1 cellular context compared by ENCODE assay signal in genomic region chr5:124712724-124713305, GRCh38.
A peak's percentile ranks its signal among the peaks of the same experiment; 100 is the strongest.
TF ChIP-seq lines count a peak whose summit lies in the region.

No MANE protein-coding gene starts in this region.

TF ChIP-seq in K562, 482 proteins besides CTCF, POLR2A, EP300 and RAD21 (continues in another document):
- TF ChIP-seq SOX6 (IDR thresholded peaks at IDR 0.05) (no peak), BRD4 (IDR thresholded peaks at IDR 0.05) (no peak), MCM3 (IDR thresholded peaks at IDR 0.05) (no peak), POLR2H (tag; IDR thresholded peaks at IDR 0.05; ENCODE audit: low read depth) (no peak), ZNF589 (CRISPR knock-in tag; IDR thresholded peaks at IDR 0.05; ENCODE audit: low read depth) (no peak), SREBF2 (CRISPR knock-in tag; IDR thresholded peaks at IDR 0.05) (no peak), SREBF1 (IDR thresholded peaks at IDR 0.05; ENCODE audit: borderline replicate concordance, low read depth, low read length) (no peak), POU5F1 (IDR thresholded peaks at IDR 0.05; ENCODE audit: borderline replicate concordance, low read depth, low read length, partially characterized antibody) (no peak), HEY1 (CRISPR knock-in tag; IDR thresholded peaks at IDR 0.05; ENCODE audit: borderline replicate concordance) (no peak), CLOCK (CRISPR knock-in tag; IDR thresholded peaks at IDR 0.05; ENCODE audit: borderline replicate concordance) (no peak), L3MBTL2 (IDR thresholded peaks at IDR 0.05) (peak; percentile 36; the same call in 1 of the 2 replicates), NFE2 (IDR thresholded peaks at IDR 0.05; ENCODE audit: low read depth) (peak; percentile 45; the same call in 1 of the 2 replicates), ZNF445 (CRISPR knock-in tag; IDR thresholded peaks at IDR 0.05; ENCODE audit: low read depth) (no peak), PURB (CRISPR knock-in tag; IDR thresholded peaks at IDR 0.05; ENCODE audit: low read depth) (no peak), SAFB2 (IDR thresholded peaks at IDR 0.05; ENCODE audit: borderline replicate concordance, low read depth, low read length, severe bottlenecking) (no peak), HIVEP1 (CRISPR knock-in tag; IDR thresholded peaks at IDR 0.05) (no peak), ZHX1 (conservative IDR thresholded peaks at IDR 0.05; ENCODE audit: low read length) (no peak), NCOA6 (IDR thresholded peaks at IDR 0.05) (no peak), EZH2 (IDR thresholded peaks at IDR 0.05; ENCODE audit: borderline replicate concordance, low read depth, low read length) (no peak), SP1 (CRISPR knock-in tag; IDR thresholded peaks at IDR 0.05) (no peak), TAF1 (IDR thresholded peaks at IDR 0.05; ENCODE audit: control insufficient read depth, extremely low read depth, insufficient read depth, low read length, severe bottlenecking) (no peak), RBM17 (IDR thresholded peaks at IDR 0.05; ENCODE audit: borderline replicate concordance, low read depth, low read length) (no peak), LARP7 (IDR thresholded peaks at IDR 0.05) (no peak), FOXA3 (CRISPR knock-in tag; conservative IDR thresholded peaks at IDR 0.05 in 1 of 2, IDR thresholded peaks at IDR 0.05 in 1 of 2) (no peak), HLTF (IDR thresholded peaks at IDR 0.05) (no peak), BHLHE40 (IDR thresholded peaks at IDR 0.05; ENCODE audit: low read length) (no peak), ATF6 (CRISPR knock-in tag; IDR thresholded peaks at IDR 0.05) (no peak), MTA3 (IDR thresholded peaks at IDR 0.05; ENCODE audit: borderline replicate concordance) (no peak), JUN (IDR thresholded peaks at IDR 0.05; ENCODE audit: borderline replicate concordance, low read depth, low read length) (0 out of 2 replicates have a peak, but pooled peaks have one; percentile 32), JUN (CRISPR knock-in tag; IDR thresholded peaks at IDR 0.05; ENCODE audit: borderline replicate concordance) (no peak), ARID1B (IDR thresholded peaks at IDR 0.05) (peak; percentile 43), HCFC1 (IDR thresholded peaks at IDR 0.05; ENCODE audit: low read depth, low read length) (no peak), HNRNPL (IDR thresholded peaks at IDR 0.05; ENCODE audit: low read depth, low read length) (no peak), RNF219 (CRISPR knock-in tag; IDR thresholded peaks at IDR 0.05) (no peak), FOSL1 (tag; conservative IDR thresholded peaks at IDR 0.05) (peak; percentile 82), ZNF41 (CRISPR knock-in tag; conservative IDR thresholded peaks at IDR 0.05) (no peak), ZNF277 (CRISPR knock-in tag; IDR thresholded peaks at IDR 0.05; ENCODE audit: borderline replicate concordance) (no peak), ZNF197 (CRISPR knock-in tag; IDR thresholded peaks at IDR 0.05; ENCODE audit: low read depth) (no peak), JUND (IDR thresholded peaks at IDR 0.05; ENCODE audit: borderline replicate concordance, low read depth, low read length) (peak; percentile 56; the same call in 1 of the 2 replicates), JUND (tag; IDR thresholded peaks at IDR 0.05; ENCODE audit: borderline replicate concordance, low read depth, low read length) (peak; percentile 58; the same call in 1 of the 3 replicates), GATA2 (CRISPR knock-in tag; IDR thresholded peaks at IDR 0.05) (no peak)
- TF ChIP-seq, protein P1, sequence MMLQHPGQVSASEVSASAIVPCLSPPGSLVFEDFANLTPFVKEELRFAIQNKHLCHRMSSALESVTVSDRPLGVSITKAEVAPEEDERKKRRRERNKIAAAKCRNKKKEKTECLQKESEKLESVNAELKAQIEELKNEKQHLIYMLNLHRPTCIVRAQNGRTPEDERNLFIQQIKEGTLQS (IDR thresholded peaks at IDR 0.05): peak; percentile 71
- TF ChIP-seq, protein P1 (CRISPR knock-in tag; conservative IDR thresholded peaks at IDR 0.05): no peak
- TF ChIP-seq, protein P2, sequence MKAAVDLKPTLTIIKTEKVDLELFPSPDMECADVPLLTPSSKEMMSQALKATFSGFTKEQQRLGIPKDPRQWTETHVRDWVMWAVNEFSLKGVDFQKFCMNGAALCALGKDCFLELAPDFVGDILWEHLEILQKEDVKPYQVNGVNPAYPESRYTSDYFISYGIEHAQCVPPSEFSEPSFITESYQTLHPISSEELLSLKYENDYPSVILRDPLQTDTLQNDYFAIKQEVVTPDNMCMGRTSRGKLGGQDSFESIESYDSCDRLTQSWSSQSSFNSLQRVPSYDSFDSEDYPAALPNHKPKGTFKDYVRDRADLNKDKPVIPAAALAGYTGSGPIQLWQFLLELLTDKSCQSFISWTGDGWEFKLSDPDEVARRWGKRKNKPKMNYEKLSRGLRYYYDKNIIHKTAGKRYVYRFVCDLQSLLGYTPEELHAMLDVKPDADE (conservative IDR thresholded peaks at IDR 0.05; ENCODE audit: control insufficient read depth, low read depth, low read length): no peak
- TF ChIP-seq, protein P3, sequence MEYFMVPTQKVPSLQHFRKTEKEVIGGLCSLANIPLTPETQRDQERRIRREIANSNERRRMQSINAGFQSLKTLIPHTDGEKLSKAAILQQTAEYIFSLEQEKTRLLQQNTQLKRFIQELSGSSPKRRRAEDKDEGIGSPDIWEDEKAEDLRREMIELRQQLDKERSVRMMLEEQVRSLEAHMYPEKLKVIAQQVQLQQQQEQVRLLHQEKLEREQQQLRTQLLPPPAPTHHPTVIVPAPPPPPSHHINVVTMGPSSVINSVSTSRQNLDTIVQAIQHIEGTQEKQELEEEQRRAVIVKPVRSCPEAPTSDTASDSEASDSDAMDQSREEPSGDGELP (CRISPR knock-in tag; IDR thresholded peaks at IDR 0.05; ENCODE audit: borderline replicate concordance): no peak
- TF ChIP-seq, protein P4, sequence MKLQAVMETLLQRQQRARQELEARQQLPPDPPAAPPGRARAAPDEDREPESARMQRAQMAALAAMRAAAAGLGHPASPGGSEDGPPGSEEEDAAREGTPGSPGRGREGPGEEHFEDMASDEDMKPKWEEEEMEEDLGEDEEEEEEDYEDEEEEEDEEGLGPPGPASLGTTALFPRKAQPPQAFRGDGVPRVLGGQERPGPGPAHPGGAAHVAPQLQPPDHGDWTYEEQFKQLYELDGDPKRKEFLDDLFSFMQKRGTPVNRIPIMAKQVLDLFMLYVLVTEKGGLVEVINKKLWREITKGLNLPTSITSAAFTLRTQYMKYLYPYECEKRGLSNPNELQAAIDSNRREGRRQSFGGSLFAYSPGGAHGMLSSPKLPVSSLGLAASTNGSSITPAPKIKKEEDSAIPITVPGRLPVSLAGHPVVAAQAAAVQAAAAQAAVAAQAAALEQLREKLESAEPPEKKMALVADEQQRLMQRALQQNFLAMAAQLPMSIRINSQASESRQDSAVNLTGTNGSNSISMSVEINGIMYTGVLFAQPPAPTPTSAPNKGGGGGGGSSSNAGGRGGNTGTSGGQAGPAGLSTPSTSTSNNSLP (IDR thresholded peaks at IDR 0.05; ENCODE audit: borderline replicate concordance, low read depth, low read length): no peak
- TF ChIP-seq, protein P5, sequence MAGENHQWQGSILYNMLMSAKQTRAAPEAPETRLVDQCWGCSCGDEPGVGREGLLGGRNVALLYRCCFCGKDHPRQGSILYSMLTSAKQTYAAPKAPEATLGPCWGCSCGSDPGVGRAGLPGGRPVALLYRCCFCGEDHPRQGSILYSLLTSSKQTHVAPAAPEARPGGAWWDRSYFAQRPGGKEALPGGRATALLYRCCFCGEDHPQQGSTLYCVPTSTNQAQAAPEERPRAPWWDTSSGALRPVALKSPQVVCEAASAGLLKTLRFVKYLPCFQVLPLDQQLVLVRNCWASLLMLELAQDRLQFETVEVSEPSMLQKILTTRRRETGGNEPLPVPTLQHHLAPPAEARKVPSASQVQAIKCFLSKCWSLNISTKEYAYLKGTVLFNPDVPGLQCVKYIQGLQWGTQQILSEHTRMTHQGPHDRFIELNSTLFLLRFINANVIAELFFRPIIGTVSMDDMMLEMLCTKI (IDR thresholded peaks at IDR 0.05; ENCODE audit: partially characterized antibody): no peak
- TF ChIP-seq, protein P6, sequence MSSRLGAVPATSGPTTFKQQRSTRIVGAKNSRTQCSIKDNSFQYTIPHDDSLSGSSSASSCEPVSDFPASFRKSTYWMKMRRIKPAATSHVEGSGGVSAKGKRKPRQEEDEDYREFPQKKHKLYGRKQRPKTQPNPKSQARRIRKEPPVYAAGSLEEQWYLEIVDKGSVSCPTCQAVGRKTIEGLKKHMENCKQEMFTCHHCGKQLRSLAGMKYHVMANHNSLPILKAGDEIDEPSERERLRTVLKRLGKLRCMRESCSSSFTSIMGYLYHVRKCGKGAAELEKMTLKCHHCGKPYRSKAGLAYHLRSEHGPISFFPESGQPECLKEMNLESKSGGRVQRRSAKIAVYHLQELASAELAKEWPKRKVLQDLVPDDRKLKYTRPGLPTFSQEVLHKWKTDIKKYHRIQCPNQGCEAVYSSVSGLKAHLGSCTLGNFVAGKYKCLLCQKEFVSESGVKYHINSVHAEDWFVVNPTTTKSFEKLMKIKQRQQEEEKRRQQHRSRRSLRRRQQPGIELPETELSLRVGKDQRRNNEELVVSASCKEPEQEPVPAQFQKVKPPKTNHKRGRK (tag; IDR thresholded peaks at IDR 0.05): no peak
